16 cellular contexts compared by ENCODE assay signal in the genomic region with DNA sequence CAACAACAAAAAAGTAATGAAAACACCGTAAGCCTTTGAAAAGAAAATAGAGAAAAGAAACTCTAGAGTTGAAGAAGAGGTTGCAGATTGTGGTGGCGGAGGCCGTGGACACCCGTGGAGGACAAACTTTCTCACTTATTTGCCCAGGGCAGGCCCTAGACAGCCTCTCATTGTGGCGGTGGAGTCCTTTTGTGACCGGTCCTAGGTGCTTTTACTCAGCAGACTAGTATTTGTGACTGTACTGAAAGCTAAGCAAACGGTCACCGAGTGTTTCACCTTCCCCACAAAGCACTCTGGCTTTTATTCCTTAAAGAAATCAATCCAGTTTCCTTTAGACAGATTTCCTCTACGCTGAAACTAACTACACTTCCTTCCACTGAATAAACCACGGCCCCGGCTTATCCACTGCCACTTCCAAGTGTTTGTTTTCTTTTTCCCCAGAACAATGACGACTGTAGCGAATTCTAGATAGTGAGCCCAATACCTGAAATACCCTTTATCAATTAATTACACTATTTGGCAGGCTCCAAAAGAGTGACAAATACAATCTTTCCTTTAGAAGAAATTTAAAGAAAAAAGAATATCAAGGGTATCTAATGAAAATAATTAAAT.
"Had no signal": no experiment of that assay in that cellular context is flagged by ENCODE, and none has a peak within 500 bp of the region (broad histone marks: within the 10 kb centered on the region; RNA-seq: fewer than 3 reads in every experiment).

No MANE protein-coding gene starts in this region.

- H3K27ac ChIP-seq: coronary artery had no signal

- ATAC-seq: activated CD8-positive, alpha-beta T cell treated with anti-CD3 and anti-CD28 coated beads for 36 hours; natural killer cell; stimulated activated naive CD8-positive, alpha-beta T cell treated with anti-CD3 and anti-CD28 coated beads, Interleukin-15, Interleukin-2, amounts not matched to agents 100 U/mL and 50 U/mL, for 24 hours had no signal

- H3K36me3 Mint-ChIP-seq: immature natural killer cell, natural killer cell had no signal

- H3K27ac Mint-ChIP-seq: activated CD8-positive, alpha-beta T cell treated with anti-CD3 and anti-CD28 coated beads for 36 hours; activated T-helper 1 cell treated with anti-CD3 and anti-CD28 coated beads, Interleukin-12 subunit alpha, Interleukin-12 subunit beta, Interleukin-2, Interleukin-4 antibody, amounts not matched to agents 30 ng/mL and 10 ng/mL and 1 ng/mL, durations not matched to agents 14 hours and 24 hours and 36 hours; immature natural killer cell; natural killer cell had no signal

- H3K9me3 Mint-ChIP-seq: activated T-helper 1 cell treated with anti-CD3 and anti-CD28 coated beads, Interleukin-12 subunit alpha, Interleukin-12 subunit beta, Interleukin-2, Interleukin-4 antibody, amounts not matched to agents 30 ng/mL and 10 ng/mL and 1 ng/mL, durations not matched to agents 14 hours and 24 hours and 36 hours had no signal

- H3K9me3 ChIP-seq: thoracic aorta had no signal

- H3K4me3 Mint-ChIP-seq: activated CD8-positive, alpha-beta T cell treated with anti-CD3 and anti-CD28 coated beads for 36 hours; activated T-helper 1 cell treated with anti-CD3 and anti-CD28 coated beads, Interleukin-12 subunit alpha, Interleukin-12 subunit beta, Interleukin-2, Interleukin-4 antibody, amounts not matched to agents 30 ng/mL and 10 ng/mL and 1 ng/mL, durations not matched to agents 14 hours and 24 hours and 36 hours; immature natural killer cell; natural killer cell had no signal

- DNase-seq: activated CD8-positive, alpha-beta memory T cell treated with anti-CD3 and anti-CD28 coated beads, Interleukin-2, amount 50 U/mL, for 48 hours; activated CD8-positive, alpha-beta T cell treated with anti-CD3 and anti-CD28 coated beads for 36 hours; activated naive CD4-positive, alpha-beta T cell; caudate nucleus; effector CD8-positive, alpha-beta T cell; glutamatergic neuron; immature natural killer cell; mammary epithelial cell; natural killer cell; occipital lobe; stimulated activated CD4-positive, alpha-beta T cell treated with anti-CD3 and anti-CD28 coated beads, Interleukin-4, amount 100 ng/mL, for 1 hour; stimulated activated CD8-positive, alpha-beta memory T cell treated with anti-CD3 and anti-CD28 coated beads, Interleukin-4, amount 100 ng/mL, for 48 hours; stimulated activated naive CD8-positive, alpha-beta T cell treated with anti-CD3 and anti-CD28 coated beads, Interleukin-15, Interleukin-2, amounts not matched to agents 100 U/mL and 50 U/mL, for 24 hours had no signal

- H3K4me3 ChIP-seq: coronary artery, thoracic aorta had no signal

- H3K36me3 ChIP-seq: thoracic aorta had no signal

- H3K27me3 Mint-ChIP-seq: activated CD8-positive, alpha-beta T cell treated with anti-CD3 and anti-CD28 coated beads for 36 hours had no signal
